16 cellular contexts compared by ENCODE assay signal in the genomic region with DNA sequence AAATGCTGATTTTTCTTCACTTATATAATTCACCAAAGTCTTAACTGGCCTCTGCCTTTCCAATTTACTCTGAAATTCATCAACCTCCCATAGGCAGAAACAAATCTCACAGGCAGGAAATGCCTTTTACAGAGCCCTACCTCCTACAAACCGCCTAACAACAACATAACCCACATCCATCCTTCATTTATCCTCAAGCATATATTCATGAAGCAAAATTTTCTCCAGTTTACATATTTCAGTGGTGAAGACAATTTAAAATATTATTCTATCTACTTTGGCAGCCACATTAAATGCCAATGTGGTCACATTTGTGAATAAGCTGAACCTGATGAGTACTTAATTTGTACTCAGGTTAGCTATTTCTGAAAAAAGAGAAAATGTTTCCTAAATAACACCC. TPM values are rescaled to one million over a fixed set of nuclear protein-coding genes. Genes with fewer than 3 reads are reported as not detected.
DNase-seq lines count a peak whose midpoint lies in the region; ATAC-seq and TF ChIP-seq lines count a peak whose summit lies in the region.
"Had no signal": no experiment of that assay in that cellular context is flagged by ENCODE, and none has a peak within 500 bp of the region (broad histone marks: within the 10 kb centered on the region; RNA-seq: fewer than 3 reads in every experiment).

No MANE protein-coding gene starts in this region.

- H3K27ac Mint-ChIP-seq in neural progenitor cell = peak overlapping the region; percentile 90
- H3K27ac Mint-ChIP-seq: CD4-positive, CD25-positive, alpha-beta regulatory T cell had no signal

- peaks cover 27% of the 10 kb centered on the region for H3K36me3 Mint-ChIP-seq in neural progenitor cell

- peaks cover 3% of the 10 kb centered on the region for H3K9me3 Mint-ChIP-seq in neural progenitor cell

- peak overlapping the region; percentile 42 for H3K4me3 Mint-ChIP-seq in neural progenitor cell
- H3K4me3 Mint-ChIP-seq: CD4-positive, CD25-positive, alpha-beta regulatory T cell had no signal

- no peak overlapping the region for H2AFZ ChIP-seq in neural progenitor cell (replicated peaks)

- H3K36me3 ChIP-seq in neural progenitor cell = peaks cover 1% of the 10 kb centered on the region
- H3K36me3 ChIP-seq: HAP-1 had no signal

- TF ChIP-seq CTCF in choroid plexus epithelial cell (conservative IDR thresholded peaks at IDR 0.05; ENCODE audit: low read depth, low read length) (no peak), neural progenitor cell (IDR thresholded peaks at IDR 0.05) (no peak), GM13977 (IDR thresholded peaks at IDR 0.05; ENCODE audit: extremely low read depth, insufficient read depth, missing control alignments) (no peak), coronary artery (IDR thresholded peaks at IDR 0.05) (no peak)

- H3K4me1 ChIP-seq in neural progenitor cell = peaks cover 55% of the 10 kb centered on the region
- H3K4me1 ChIP-seq: A549; BLaER1 treated with 17β-estradiol and CSF1 and Interleukin-3, amounts not matched to agents 10 nM and 100 nM; HAP-1 had no signal

- H3K27ac ChIP-seq in neural progenitor cell (peak overlapping the region; percentile 82), coronary artery (no peak overlapping the region)
- H3K27ac ChIP-seq: A549; BLaER1 treated with 17β-estradiol and CSF1 and Interleukin-3, amounts not matched to agents 10 nM and 100 nM; KMS-11 had no signal

- peaks cover 41% of the 10 kb centered on the region for H3F3A ChIP-seq in neural progenitor cell (ENCODE audit: low read depth)

- in situ Hi-C loops in GM13977 (cut with MboI; ENCODE audit: low pct_unique_long_range_greater_than_20kb, low sequenced_read_pairs, unreplicated experiment) = no loop called here

- no peaks in the 10 kb centered on the region for H3K9me3 ChIP-seq in neural progenitor cell (ENCODE audit: low read depth)
- H3K9me3 ChIP-seq: A549, HAP-1 had no signal

- H3K4me3 ChIP-seq in choroid plexus epithelial cell (ENCODE audit: low read depth, low read length) = no peak overlapping the region
- H3K4me3 ChIP-seq in neural progenitor cell = no peak overlapping the region
- no peak overlapping the region for H3K4me3 ChIP-seq in coronary artery
- H3K4me3 ChIP-seq: A549; BLaER1 treated with 17β-estradiol and CSF1 and Interleukin-3, amounts not matched to agents 10 nM and 100 nM; GM12878; HAP-1 had no signal

- no peak overlapping the region for H3K9ac ChIP-seq in neural progenitor cell
- H3K9ac ChIP-seq: BLaER1 treated with 17β-estradiol and CSF1 and Interleukin-3, amounts not matched to agents 10 nM and 100 nM; KMS-11 had no signal

- peaks cover 4% of the 10 kb centered on the region for H3K79me2 ChIP-seq in neural progenitor cell (ENCODE audit: low read depth)

- no peaks in the 10 kb centered on the region for H3K27me3 Mint-ChIP-seq in neural progenitor cell (ENCODE audit: insufficient read depth, low read depth)
- H3K27me3 Mint-ChIP-seq: CD4-positive, CD25-positive, alpha-beta regulatory T cell had no signal

- H4K20me1 ChIP-seq in neural progenitor cell (ENCODE audit: low read depth) = peaks cover 8% of the 10 kb centered on the region
- H4K20me1 ChIP-seq: BLaER1 treated with 17β-estradiol and CSF1 and Interleukin-3, amounts not matched to agents 10 nM and 100 nM had no signal

- H3K27me3 ChIP-seq in neural progenitor cell = no peaks in the 10 kb centered on the region
- H3K27me3 ChIP-seq: BLaER1 treated with 17β-estradiol and CSF1 and Interleukin-3, amounts not matched to agents 10 nM and 100 nM had no signal

- ATAC-seq in GM18517 (IDR thresholded peaks at IDR 0.05; ENCODE audit: unreplicated experiment) = no peak
- no peak for ATAC-seq in HG03025 (IDR thresholded peaks at IDR 0.05; ENCODE audit: low FRiP score, unreplicated experiment)
- ATAC-seq: A549, GM12878 had no signal

- H3K4me1 Mint-ChIP-seq in neural progenitor cell = peaks cover 57% of the 10 kb centered on the region

- H3K4me2 ChIP-seq in neural progenitor cell = peak overlapping the region; percentile 21
- H3K4me2 ChIP-seq: A549; BLaER1 treated with 17β-estradiol and CSF1 and Interleukin-3, amounts not matched to agents 10 nM and 100 nM; KMS-11 had no signal

- DNase-seq in EH (ENCODE audit: low read depth) (peak; percentile 7), amniotic epithelial cell (ENCODE audit: low read depth) (peak; percentile 40), choroid plexus epithelial cell (ENCODE audit: low read depth) (peak; percentile 22), neural progenitor cell (ENCODE audit: low spot score) (no peak), GM13977 (ENCODE audit: low spot score) (no peak), coronary artery (ENCODE audit: low spot score) (no peak)
- DNase-seq: Calu3; CD4-positive, CD25-positive, alpha-beta regulatory T cell; DMS 273 treated with DMSO at 0.1 percent for 48 hours had no signal

RNA-seq across cellular contexts. Expression of a gene that starts 30.3 kb away (rescaled TPM):
- 16.3 and 24.5 TPM in 2 replicates for total RNA-seq in neural progenitor cell (ENCODE audit: low replicate concordance)

Comparison
In these comparisons a context has a peak if more than half of its experiments do, and no peak if none do; other contexts are left out.
1. DNase-seq: peak in EH (single experiment), amniotic epithelial cell (single experiment) and choroid plexus epithelial cell (single experiment); none in neural progenitor cell (single experiment), GM13977 (single experiment) and coronary artery (single experiment).